11 cellular contexts compared by ENCODE assay signal in genomic region chr16:11029948-11030347, GRCh38.
"Had no signal": no experiment of that assay in that cellular context is flagged by ENCODE, and none has a peak within 500 bp of the region (broad histone marks: within the 10 kb centered on the region; RNA-seq: fewer than 3 reads in every experiment).

No MANE protein-coding gene starts in this region.

- H3K36me3 ChIP-seq: cardiac muscle cell had no signal

- H3K27me3 Mint-ChIP-seq: activated CD4-positive, alpha-beta T cell treated with anti-CD3 and anti-CD28 coated beads for 36 hours; activated CD8-positive, alpha-beta T cell treated with anti-CD3 and anti-CD28 coated beads for 36 hours; activated naive CD8-positive, alpha-beta T cell treated with anti-CD3 and anti-CD28 coated beads, Interleukin-2, amount 10 ng/mL, durations not matched to agents 7 days and 5 days; naive thymus-derived CD8-positive, alpha-beta T cell had no signal

- H3K4me3 Mint-ChIP-seq: activated CD4-positive, alpha-beta T cell treated with anti-CD3 and anti-CD28 coated beads for 36 hours; activated CD8-positive, alpha-beta T cell treated with anti-CD3 and anti-CD28 coated beads for 36 hours; activated naive CD8-positive, alpha-beta T cell treated with anti-CD3 and anti-CD28 coated beads, Interleukin-2, amount 10 ng/mL, durations not matched to agents 7 days and 5 days; naive thymus-derived CD8-positive, alpha-beta T cell had no signal

- H3K27me3 ChIP-seq: cardiac muscle cell, heart left ventricle had no signal

- H3K4me3 ChIP-seq: cardiac muscle cell, heart left ventricle had no signal

- DNase-seq: activated CD4-positive, alpha-beta T cell treated with anti-CD3 and anti-CD28 coated beads for 36 hours; activated CD8-positive, alpha-beta T cell treated with anti-CD3 and anti-CD28 coated beads for 36 hours; activated naive CD8-positive, alpha-beta T cell treated with anti-CD3 and anti-CD28 coated beads, Interleukin-2, amount 10 ng/mL, durations not matched to agents 7 days and 5 days; heart left ventricle; naive thymus-derived CD8-positive, alpha-beta T cell; stimulated activated CD4-positive, alpha-beta T cell treated with anti-CD3 and anti-CD28 coated beads, Interleukin-1b, Interleukin-23, amount 100 ng/mL, for 48 hours; T-helper 2 cell had no signal

- H3K9ac ChIP-seq: parathyroid adenoma had no signal

- H3K79me2 ChIP-seq: parathyroid adenoma had no signal

- H3K27ac Mint-ChIP-seq: activated CD4-positive, alpha-beta T cell treated with anti-CD3 and anti-CD28 coated beads for 36 hours; activated CD8-positive, alpha-beta T cell treated with anti-CD3 and anti-CD28 coated beads for 36 hours; activated naive CD8-positive, alpha-beta T cell treated with anti-CD3 and anti-CD28 coated beads, Interleukin-2, amount 10 ng/mL, durations not matched to agents 7 days and 5 days had no signal

- H3K27ac ChIP-seq: cardiac muscle cell, heart left ventricle, parathyroid adenoma had no signal

- H3K4me1 ChIP-seq: parathyroid adenoma had no signal

- H2AFZ ChIP-seq: parathyroid adenoma had no signal

- ATAC-seq: activated CD4-positive, alpha-beta T cell treated with anti-CD3 and anti-CD28 coated beads for 36 hours; activated CD8-positive, alpha-beta T cell treated with anti-CD3 and anti-CD28 coated beads for 36 hours; esophagus mucosa; heart left ventricle; left lobe of liver; naive thymus-derived CD8-positive, alpha-beta T cell had no signal
